In genomic region chr2:211281430-211282073, GRCh38 we compare ENCODE assay signal across 14 cellular contexts.
"Had no signal": no experiment of that assay in that cellular context is flagged by ENCODE, and none has a peak within 500 bp of the region (broad histone marks: within the 10 kb centered on the region; RNA-seq: fewer than 3 reads in every experiment).

No MANE protein-coding gene starts in this region.

- H3K27me3 ChIP-seq: breast epithelium, esophagus squamous epithelium, pancreas, sigmoid colon, spleen, upper lobe of right lung had no signal

- DNase-seq: activated CD4-positive, alpha-beta T cell treated with anti-CD3 and anti-CD28 coated beads, Interleukin-2, amount 50 U/mL, for 48 hours; activated naive CD4-positive, alpha-beta T cell treated with anti-CD3 and anti-CD28 coated beads for 36 hours; activated naive CD8-positive, alpha-beta T cell treated with anti-CD3 and anti-CD28 coated beads, Interleukin-2, amount 50 U/mL, for 24 hours; aorta; esophagus squamous epithelium; hippocampal formation; pancreas; sigmoid colon; spleen; stimulated activated naive CD8-positive, alpha-beta T cell treated with anti-CD3 and anti-CD28 coated beads, Interleukin-15, amount 100 ng/mL, for 72 hours; T-helper 9 cell; upper lobe of right lung had no signal

- H3K27ac ChIP-seq: breast epithelium, esophagus squamous epithelium, pancreas, sigmoid colon, spleen, upper lobe of right lung had no signal

- H3K9me3 ChIP-seq: breast epithelium, esophagus squamous epithelium, pancreas, sigmoid colon, spleen, upper lobe of right lung had no signal

- H3K4me1 ChIP-seq: breast epithelium, esophagus squamous epithelium, pancreas, sigmoid colon, spleen, upper lobe of right lung had no signal

- H3K36me3 ChIP-seq: breast epithelium, esophagus squamous epithelium, pancreas, sigmoid colon, spleen, upper lobe of right lung had no signal

- H3K4me3 ChIP-seq: breast epithelium, esophagus squamous epithelium, lung, pancreas, sigmoid colon, spleen, upper lobe of right lung had no signal
